In genomic region chr2:190603374-190603773, GRCh38 we compare ENCODE assay signal across 10 cellular contexts.
"Had no signal": no experiment of that assay in that cellular context is flagged by ENCODE, and none has a peak within 500 bp of the region (broad histone marks: within the 10 kb centered on the region; RNA-seq: fewer than 3 reads in every experiment).

No MANE protein-coding gene starts in this region.

- H3K36me3 Mint-ChIP-seq: natural killer cell treated with Interleukin-12 subunit alpha and Interleukin-12 subunit beta and Interleukin-15 and Interleukin-18, amount 100 ng/mL, for 72 hours had no signal

- H3K27me3 ChIP-seq: transverse colon had no signal

- H3K4me3 Mint-ChIP-seq: activated T-cell treated with anti-CD3 and anti-CD28 coated beads, Interleukin-2, amount 50 U/mL, for 72 hours; central memory CD8-positive, alpha-beta T cell; effector memory CD8-positive, alpha-beta T cell; natural killer cell treated with Interleukin-12 subunit alpha and Interleukin-12 subunit beta and Interleukin-15 and Interleukin-18, amount 100 ng/mL, for 72 hours had no signal

- DNase-seq: activated CD4-positive, alpha-beta T cell treated with anti-CD3 and anti-CD28 coated beads for 1 hour; activated CD4-positive, alpha-beta T cell treated with anti-CD3 and anti-CD28 coated beads, Interleukin-2, amount 50 U/mL, for 48 hours; activated T-cell treated with anti-CD3 and anti-CD28 coated beads, Interleukin-2, amount 50 U/mL, for 72 hours; effector memory CD8-positive, alpha-beta T cell; left cardiac atrium; T-helper 9 cell; transverse colon had no signal

- H3K27ac Mint-ChIP-seq: activated T-cell treated with anti-CD3 and anti-CD28 coated beads, Interleukin-2, amount 50 U/mL, for 72 hours; effector memory CD8-positive, alpha-beta T cell; natural killer cell treated with Interleukin-12 subunit alpha and Interleukin-12 subunit beta and Interleukin-15 and Interleukin-18, amount 100 ng/mL, for 72 hours had no signal

- H3K27me3 Mint-ChIP-seq: central memory CD8-positive, alpha-beta T cell; effector memory CD8-positive, alpha-beta T cell; natural killer cell treated with Interleukin-12 subunit alpha and Interleukin-12 subunit beta and Interleukin-15 and Interleukin-18, amount 100 ng/mL, for 72 hours had no signal

- H3K4me1 ChIP-seq: transverse colon had no signal

- ATAC-seq: activated T-cell treated with anti-CD3 and anti-CD28 coated beads, Interleukin-2, amount 50 U/mL, for 72 hours; effector memory CD8-positive, alpha-beta T cell; left cardiac atrium; natural killer cell treated with Interleukin-12 subunit alpha and Interleukin-12 subunit beta and Interleukin-15 and Interleukin-18, amount 100 ng/mL, for 72 hours had no signal

- H3K4me3 ChIP-seq: transverse colon had no signal

- H3K9me3 ChIP-seq: transverse colon had no signal

- H3K27ac ChIP-seq: epithelial cell of prostate, transverse colon had no signal

- H3K9me3 Mint-ChIP-seq: central memory CD8-positive, alpha-beta T cell; effector memory CD8-positive, alpha-beta T cell; natural killer cell treated with Interleukin-12 subunit alpha and Interleukin-12 subunit beta and Interleukin-15 and Interleukin-18, amount 100 ng/mL, for 72 hours had no signal

- H3K36me3 ChIP-seq: transverse colon had no signal
